ENCODE assay signal across 10 cellular contexts in genomic region chr3:30303770-30304169, GRCh38.
"Had no signal": no experiment of that assay in that cellular context is flagged by ENCODE, and none has a peak within 500 bp of the region (broad histone marks: within the 10 kb centered on the region; RNA-seq: fewer than 3 reads in every experiment).

No MANE protein-coding gene starts in this region.

- H3K9ac ChIP-seq: GM23248 had no signal

- H3K27ac Mint-ChIP-seq: GM23338, H9, HFFc6 had no signal

- H3K27ac ChIP-seq: GM23248 had no signal

- H3K9me3 ChIP-seq: HAP-1 had no signal

- FAIRE-seq: H1 had no signal

- H3K36me3 ChIP-seq: HAP-1 had no signal

- H2AFZ ChIP-seq: GM23248, GM23338 had no signal

- ATAC-seq: GM23338, HCT116 had no signal

- DNase-seq: GM23248, GOT3, H7, H9, HCEC 1CT, HFFc6 had no signal

- H3K4me3 ChIP-seq: GM23248, GM23338, HAP-1 had no signal

- H3K4me3 Mint-ChIP-seq: GM23338, H9, HFFc6 had no signal

- H3K4me1 Mint-ChIP-seq: GM23338 had no signal

- H3K4me2 ChIP-seq: GM23338 had no signal
